In genomic region chr10:22655312-22655973, GRCh38 we compare ENCODE assay signal across 9 cellular contexts. TPM values are rescaled to one million over a fixed set of nuclear protein-coding genes. Genes with fewer than 3 reads are reported as not detected.
A peak's percentile ranks its signal among the peaks of the same experiment; 100 is the strongest.
DNase-seq lines count a peak whose midpoint lies in the region; ATAC-seq and TF ChIP-seq lines count a peak whose summit lies in the region.
"Had no signal": no experiment of that assay in that cellular context is flagged by ENCODE, and none has a peak within 500 bp of the region (broad histone marks: within the 10 kb centered on the region; RNA-seq: fewer than 3 reads in every experiment).

No MANE protein-coding gene starts in this region.

- CTCF ChIA-PET in SK-N-SH (lab: Yijun Ruan, JAX), result interaction anchor here (0.5 to 1.0 kb wide), 2 partner anchors 66 to 299 kb away, joined by 3 read pairs; no protein-coding TSS in a partner anchor

- H3K4me3 Mint-ChIP-seq in mesothelial cell of epicardium, result peak overlapping the region; percentile 2

- ATAC-seq in HG03432 (IDR thresholded peaks at IDR 0.05; ENCODE audit: unreplicated experiment), result peak; percentile 40
- peak; percentile 32 to 57 for ATAC-seq in activated naive CD4-positive, alpha-beta T cell treated with anti-CD3 and anti-CD28 coated beads, Interleukin-2, amount 50 U/mL, for 72 hours
- no peak for ATAC-seq in GM21526 (IDR thresholded peaks at IDR 0.05; ENCODE audit: low FRiP score, unreplicated experiment)

- peaks cover 4 to 22% of the 10 kb centered on the region in 2 experiments; a peak in 2 of 4 replicates for H3K4me1 ChIP-seq in SK-N-SH (ENCODE audit: control insufficient read depth in 1 of 2, insufficient read depth in 2 of 2, low read depth in 1 of 2, low read length in 1 of 2)

- H3K4me2 ChIP-seq in SK-N-SH, result no peak overlapping the region

- H3K9ac ChIP-seq in SK-N-SH, result no peak overlapping the region

- no peaks in the 10 kb centered on the region for H3K9me2 ChIP-seq in SK-N-SH

- peaks cover 28% of the 10 kb centered on the region for H3K79me2 ChIP-seq in SK-N-SH (ENCODE audit: insufficient read depth)

- no peaks in the 10 kb centered on the region for H3F3A ChIP-seq in SK-N-SH (replicated peaks; ENCODE audit: insufficient read depth)

- POLR2A ChIA-PET in SK-N-SH (lab: Yijun Ruan, JAX), result no interaction called here

- peak overlapping the region; percentile 61 to 95 for H3K27ac Mint-ChIP-seq in activated naive CD4-positive, alpha-beta T cell treated with anti-CD3 and anti-CD28 coated beads, Interleukin-2, amount 50 U/mL, for 72 hours
- H3K27ac Mint-ChIP-seq in mesothelial cell of epicardium, result peak overlapping the region; percentile 93

- no peak for TF ChIP-seq EP300 in SK-N-SH (IDR thresholded peaks at IDR 0.05; ENCODE audit: borderline replicate concordance in 1 of 2, low read depth in 1 of 2, low read length in 1 of 2)

- H3K36me3 ChIP-seq in SK-N-SH (replicated peaks in 1 of 2; ENCODE audit: control insufficient read depth in 1 of 2, insufficient read depth in 2 of 2, low read length in 1 of 2), result no peaks in the 10 kb centered on the region

- H3K9me3 ChIP-seq in SK-N-SH, result no peaks in the 10 kb centered on the region
- H3K9me3 ChIP-seq: SJSA1 had no signal

- peaks cover 87% of the 10 kb centered on the region for H3K4me1 Mint-ChIP-seq in mesothelial cell of epicardium

- H4K20me1 ChIP-seq in SK-N-SH (ENCODE audit: insufficient read depth), result 0 out of 2 replicates have a peak, but pooled peaks cover 14% of the 10 kb centered on the region

- H3K36me3 Mint-ChIP-seq in activated naive CD4-positive, alpha-beta T cell treated with anti-CD3 and anti-CD28 coated beads, Interleukin-2, amount 50 U/mL, for 72 hours, result peaks cover 4 to 32% of the 10 kb centered on the region in 2 donors
- H3K36me3 Mint-ChIP-seq in mesothelial cell of epicardium, result no peaks in the 10 kb centered on the region

- no peak for TF ChIP-seq RAD21 in SK-N-SH (IDR thresholded peaks at IDR 0.05; ENCODE audit: low read length)

- H3K27ac ChIP-seq in SK-N-SH (ENCODE audit: low read depth in 2 of 2, low read length in 1 of 2), result no peak overlapping the region
- H3K27ac ChIP-seq: SJSA1 had no signal

- DNase-seq in DMS53 treated with DMSO at 0.1 percent for 48 hours (lab: John Stamatoyannopoulos, UW; ENCODE audit: unreplicated experiment) (peak; percentile 31), mesothelial cell of epicardium (ENCODE audit: low spot score in 2 of 2, unreplicated experiment in 2 of 2) (no peak), NCI-H187 treated with DMSO at 0.1 percent for 48 hours (lab: John Stamatoyannopoulos, UW) (no peak), NCI-H1105 (lab: John Stamatoyannopoulos, UW) (no peak), SK-N-SH (no peak)
- no peak for DNase-seq in activated naive CD4-positive, alpha-beta T cell treated with anti-CD3 and anti-CD28 coated beads, Interleukin-2, amount 50 U/mL, for 72 hours (ENCODE audit: low spot score in 2 of 2)

- H3K27me3 Mint-ChIP-seq in mesothelial cell of epicardium (ENCODE audit: low read depth), result no peaks in the 10 kb centered on the region

- WGBS in SK-N-SH (ENCODE audit: low lambda C conversion rate), result 75% methylated on average over 10 of the region's 10 CpGs

- no peak for TF ChIP-seq CTCF in mesothelial cell of epicardium (IDR thresholded peaks at IDR 0.05; ENCODE audit: unreplicated experiment)
- TF ChIP-seq CTCF in SK-N-SH (IDR thresholded peaks at IDR 0.05), result no peak

- no peak overlapping the region for H3K4me3 ChIP-seq in SK-N-SH (ENCODE audit: low read depth in 2 of 2, low read length in 1 of 2)
- H3K4me3 ChIP-seq: SJSA1 had no signal

- no peaks in the 10 kb centered on the region for H3K27me3 ChIP-seq in SK-N-SH (ENCODE audit: insufficient read depth)
- H3K27me3 ChIP-seq: SJSA1 had no signal

- no peak overlapping the region for H2AFZ ChIP-seq in SK-N-SH (ENCODE audit: low read depth)

- H3K9me3 Mint-ChIP-seq in activated naive CD4-positive, alpha-beta T cell treated with anti-CD3 and anti-CD28 coated beads, Interleukin-2, amount 50 U/mL, for 72 hours, result no peaks in the 10 kb centered on the region
- no peaks in the 10 kb centered on the region for H3K9me3 Mint-ChIP-seq in mesothelial cell of epicardium

TF ChIP-seq in SK-N-SH, 30 proteins besides CTCF, POLR2A, EP300 and RAD21:
- TF ChIP-seq IRF3 (IDR thresholded peaks at IDR 0.05; ENCODE audit: low read depth, low read length) (no peak), USF1 (IDR thresholded peaks at IDR 0.05; ENCODE audit: borderline replicate concordance, low read depth) (no peak), JUND (IDR thresholded peaks at IDR 0.05) (no peak), TCF12 (IDR thresholded peaks at IDR 0.05) (no peak), RCOR1 (IDR thresholded peaks at IDR 0.05; ENCODE audit: low read length) (no peak), FOXJ3 (CRISPR knock-in tag; IDR thresholded peaks at IDR 0.05) (no peak), FOSL2 (IDR thresholded peaks at IDR 0.05; ENCODE audit: borderline replicate concordance, low read depth) (no peak), TEAD4 (IDR thresholded peaks at IDR 0.05; ENCODE audit: borderline replicate concordance, insufficient read depth) (no peak), RXRA (IDR thresholded peaks at IDR 0.05; ENCODE audit: borderline replicate concordance, low read depth) (no peak), SIN3A (IDR thresholded peaks at IDR 0.05; ENCODE audit: borderline replicate concordance, low read depth, low read length) (no peak), GATA2 (CRISPR knock-in tag; IDR thresholded peaks at IDR 0.05) (no peak)

RNA-seq across cellular contexts. Expression of gene PIP4K2A, which starts 58.9 kb away (rescaled TPM):
- total RNA-seq in activated naive CD4-positive, alpha-beta T cell treated with anti-CD3 and anti-CD28 coated beads, Interleukin-2, amount 50 U/mL, for 72 hours, result 100 to 1,000 TPM in 1 of 2 donors, 10 to 100 TPM in 1; 87.7 to 137 TPM
- 33.6 to 37.6 TPM (median 34.9 TPM) in 3 replicates for total RNA-seq in mesothelial cell of epicardium
- 10.8 and 10.9 TPM in 2 replicates for polyA plus RNA-seq in SK-N-SH (2012; rRNA removed)
- 13.3 and 16.6 TPM in 2 replicates for polyA plus RNA-seq in SK-N-SH (2012; cell fraction: cytosol; rRNA removed)
- 5.2 and 8.9 TPM in 2 replicates for polyA plus RNA-seq in SK-N-SH (2012; cell fraction: nucleus; rRNA removed)
